ENCODE assay signal across 12 cellular contexts in the genomic region with DNA sequence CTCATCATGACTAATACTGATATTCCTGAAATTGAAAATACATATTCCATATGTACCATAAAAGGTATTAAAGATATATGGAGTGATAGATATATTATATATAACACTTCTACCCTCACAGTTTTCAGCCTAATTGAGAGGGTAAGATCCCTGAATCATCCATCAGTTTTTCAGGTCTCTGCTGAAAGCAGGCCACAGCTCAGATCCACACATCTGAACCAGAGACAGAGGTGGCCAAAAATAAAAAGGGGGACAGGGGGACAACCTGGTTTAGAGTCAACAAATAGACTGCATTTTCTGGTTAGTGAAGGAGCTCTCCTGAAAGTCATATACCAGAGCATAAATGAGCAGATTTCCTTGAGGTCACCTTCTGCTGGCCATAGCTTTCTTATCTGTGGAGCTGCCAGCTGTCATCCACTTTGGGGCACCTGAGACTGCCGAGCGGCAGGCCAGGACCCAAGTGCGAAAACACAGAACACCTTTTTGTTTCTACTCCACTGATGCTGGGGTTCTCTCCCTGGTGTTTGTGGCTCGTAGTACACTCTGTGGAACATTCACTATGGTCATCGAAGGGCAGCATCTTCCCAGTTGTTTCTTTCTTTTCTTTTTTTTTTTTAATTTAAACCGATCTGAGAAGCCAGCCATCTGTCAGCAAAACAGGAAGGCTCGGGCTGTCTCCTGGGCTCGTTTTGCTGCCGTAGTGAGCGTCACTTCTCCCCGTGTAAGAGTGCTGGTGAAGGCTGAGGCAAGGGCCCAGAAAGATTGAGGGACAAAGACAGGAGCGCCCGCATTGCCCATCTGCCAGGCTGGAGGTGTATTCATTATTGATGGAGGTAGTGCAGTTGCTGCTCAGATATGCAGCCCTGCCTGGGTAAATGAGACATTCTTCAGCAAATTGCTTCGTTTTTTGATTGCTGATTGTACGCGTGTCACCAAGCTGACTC. TPM values are rescaled to one million over a fixed set of nuclear protein-coding genes. Genes with fewer than 3 reads are reported as not detected.
DNase-seq lines count a peak whose midpoint lies in the region; ATAC-seq and TF ChIP-seq lines count a peak whose summit lies in the region.
"Had no signal": no experiment of that assay in that cellular context is flagged by ENCODE, and none has a peak within 500 bp of the region (broad histone marks: within the 10 kb centered on the region; RNA-seq: fewer than 3 reads in every experiment).

No MANE protein-coding gene starts in this region.

- peaks cover 88% of the 10 kb centered on the region for H3K36me3 Mint-ChIP-seq in activated CD4-positive, alpha-beta T cell treated with anti-CD3 and anti-CD28 coated beads for 36 hours (ENCODE audit: low read depth)
- H3K36me3 Mint-ChIP-seq in activated naive CD4-positive, alpha-beta T cell treated with anti-CD3 and anti-CD28 coated beads, Interleukin-2, amount 50 U/mL, for 24 hours, result peaks cover 36% of the 10 kb centered on the region
- peaks cover 94% of the 10 kb centered on the region for H3K36me3 Mint-ChIP-seq in stimulated activated naive CD8-positive, alpha-beta T cell treated with anti-CD3 and anti-CD28 coated beads, Interleukin-15, Interleukin-2, amounts not matched to agents 100 ng/mL and 50 ng/mL, for 24 hours (ENCODE audit: low read depth)
- H3K36me3 Mint-ChIP-seq: type B pancreatic cell had no signal

- H3K27me3 ChIP-seq in vagina, result no peaks in the 10 kb centered on the region

- intact Hi-C loops in activated CD4-positive, alpha-beta T cell treated with anti-CD3 and anti-CD28 coated beads for 36 hours (cut with DNase I, micrococcal nuclease), result loop anchor here (1.0 to 5.0 kb wide), 12 partner anchors 9 to 226 kb away; partner anchors contain the start of gene ZPBP (in 2 of the 2)
- intact Hi-C loops in vagina (cut with DNase I), result no loop called here

- no peak overlapping the region for H3K27ac ChIP-seq in vagina
- H3K27ac ChIP-seq: SJSA1 had no signal

- no peaks in the 10 kb centered on the region for H3K27me3 Mint-ChIP-seq in activated CD4-positive, alpha-beta T cell treated with anti-CD3 and anti-CD28 coated beads for 36 hours
- no peaks in the 10 kb centered on the region for H3K27me3 Mint-ChIP-seq in activated naive CD4-positive, alpha-beta T cell treated with anti-CD3 and anti-CD28 coated beads, Interleukin-2, amount 50 U/mL, for 24 hours
- H3K27me3 Mint-ChIP-seq in stimulated activated naive CD8-positive, alpha-beta T cell treated with anti-CD3 and anti-CD28 coated beads, Interleukin-15, Interleukin-2, amounts not matched to agents 100 ng/mL and 50 ng/mL, for 24 hours, result no peaks in the 10 kb centered on the region

- H3K9me3 Mint-ChIP-seq in activated CD4-positive, alpha-beta T cell treated with anti-CD3 and anti-CD28 coated beads for 36 hours (ENCODE audit: low read depth), result no peaks in the 10 kb centered on the region
- no peaks in the 10 kb centered on the region for H3K9me3 Mint-ChIP-seq in activated naive CD4-positive, alpha-beta T cell treated with anti-CD3 and anti-CD28 coated beads, Interleukin-2, amount 50 U/mL, for 24 hours
- no peaks in the 10 kb centered on the region for H3K9me3 Mint-ChIP-seq in stimulated activated naive CD8-positive, alpha-beta T cell treated with anti-CD3 and anti-CD28 coated beads, Interleukin-15, Interleukin-2, amounts not matched to agents 100 ng/mL and 50 ng/mL, for 24 hours
- H3K9me3 Mint-ChIP-seq: nephron progenitor cell, type B pancreatic cell had no signal

- H3K27ac Mint-ChIP-seq in activated CD4-positive, alpha-beta T cell treated with anti-CD3 and anti-CD28 coated beads for 36 hours, result peak overlapping the region; percentile 100
- peak overlapping the region; percentile 99 for H3K27ac Mint-ChIP-seq in activated naive CD4-positive, alpha-beta T cell treated with anti-CD3 and anti-CD28 coated beads, Interleukin-2, amount 50 U/mL, for 24 hours
- peak overlapping the region; percentile 99 for H3K27ac Mint-ChIP-seq in stimulated activated naive CD8-positive, alpha-beta T cell treated with anti-CD3 and anti-CD28 coated beads, Interleukin-15, Interleukin-2, amounts not matched to agents 100 ng/mL and 50 ng/mL, for 24 hours
- H3K27ac Mint-ChIP-seq: nephron progenitor cell, type B pancreatic cell had no signal

- H3K36me3 ChIP-seq in vagina, result no peaks in the 10 kb centered on the region
- H3K36me3 ChIP-seq: SJSA1 had no signal

- H3K4me3 Mint-ChIP-seq in activated CD4-positive, alpha-beta T cell treated with anti-CD3 and anti-CD28 coated beads for 36 hours, result peak overlapping the region; percentile 95
- H3K4me3 Mint-ChIP-seq in activated naive CD4-positive, alpha-beta T cell treated with anti-CD3 and anti-CD28 coated beads, Interleukin-2, amount 50 U/mL, for 24 hours, result peak overlapping the region; percentile 92
- peak overlapping the region; percentile 94 for H3K4me3 Mint-ChIP-seq in stimulated activated naive CD8-positive, alpha-beta T cell treated with anti-CD3 and anti-CD28 coated beads, Interleukin-15, Interleukin-2, amounts not matched to agents 100 ng/mL and 50 ng/mL, for 24 hours
- H3K4me3 Mint-ChIP-seq: nephron progenitor cell, type B pancreatic cell had no signal

- ATAC-seq in activated CD4-positive, alpha-beta T cell treated with anti-CD3 and anti-CD28 coated beads for 36 hours, result peak; percentile 34
- peak; percentile 2 for ATAC-seq in HG03469 (IDR thresholded peaks at IDR 0.05; ENCODE audit: unreplicated experiment)

- peak; percentile 57 for DNase-seq in activated CD4-positive, alpha-beta T cell treated with anti-CD3 and anti-CD28 coated beads for 36 hours
- no peak for DNase-seq in activated CD4-positive, alpha-beta T cell treated with anti-CD3 and anti-CD28 coated beads, Interleukin-2, amount 50 U/mL, for 1 hour
- DNase-seq in vagina (ENCODE audit: extremely low spot score in 2 of 2) (no peak), dermis blood vessel endothelial cell (no peak), activated gamma-delta T cell (lab: John Stamatoyannopoulos, UW) (no peak)
- DNase-seq: NCI-H2029, nephron progenitor cell had no signal

- H3K4me1 Mint-ChIP-seq in activated CD4-positive, alpha-beta T cell treated with anti-CD3 and anti-CD28 coated beads for 36 hours, result peaks cover 93% of the 10 kb centered on the region
- peaks cover 97% of the 10 kb centered on the region for H3K4me1 Mint-ChIP-seq in activated naive CD4-positive, alpha-beta T cell treated with anti-CD3 and anti-CD28 coated beads, Interleukin-2, amount 50 U/mL, for 24 hours
- H3K4me1 Mint-ChIP-seq in stimulated activated naive CD8-positive, alpha-beta T cell treated with anti-CD3 and anti-CD28 coated beads, Interleukin-15, Interleukin-2, amounts not matched to agents 100 ng/mL and 50 ng/mL, for 24 hours (ENCODE audit: low read depth), result peaks cover 100% of the 10 kb centered on the region

- no peaks in the 10 kb centered on the region for H3K4me1 ChIP-seq in vagina
- H3K4me1 ChIP-seq: SJSA1 had no signal

- no peak for TF ChIP-seq CTCF in vagina (IDR thresholded peaks at IDR 0.05)

- H3K9me3 ChIP-seq in vagina, result no peaks in the 10 kb centered on the region
- H3K9me3 ChIP-seq: SJSA1 had no signal

- TF ChIP-seq POLR2A in vagina (IDR thresholded peaks at IDR 0.05), result no peak

- CTCF ChIA-PET in activated CD4-positive, alpha-beta T cell treated with anti-CD3 and anti-CD28 coated beads for 36 hours (lab: Charles Lee), result interaction anchor here (0.5 to 5.3 kb wide), 16 partner anchors 9 to 823 kb away, joined by 3 to 31 read pairs (median 7); no protein-coding TSS in a partner anchor

- no peak overlapping the region for H3K4me3 ChIP-seq in vagina
- H3K4me3 ChIP-seq: SJSA1 had no signal

- POLR2A ChIA-PET in activated CD4-positive, alpha-beta T cell treated with anti-CD3 and anti-CD28 coated beads for 36 hours (lab: Charles Lee), result interaction anchor here (0.8 to 4.5 kb wide), 13 partner anchors 10 to 121 kb away, joined by 3 to 43 read pairs (median 4); no protein-coding TSS in a partner anchor

RNA-seq across cellular contexts. Expression of gene IKZF1, which starts 13.5 kb away (rescaled TPM):
- total RNA-seq in activated CD4-positive, alpha-beta T cell treated with anti-CD3 and anti-CD28 coated beads for 36 hours, result 100 to 1,000 TPM; 245 to 260 TPM
- 44.9 TPM for total RNA-seq in vagina
- total RNA-seq in dermis blood vessel endothelial cell, result 0.17 TPM in 1 of 2 replicates, not detected in the other
- total RNA-seq: SJSA1 had no signal

Comparison
In these comparisons a context has a peak if more than half of its experiments do, and no peak if none do; other contexts are left out.
1. RNA of gene IKZF1, which starts 13.5 kb away (total RNA-seq): 245 to 260 TPM in activated CD4-positive, alpha-beta T cell treated with anti-CD3 and anti-CD28 coated beads for 36 hours and 44.9 TPM in vagina (single experiment); 0.17 TPM in dermis blood vessel endothelial cell; every median in the first group is over 10 times any median in the second.
2. Peak in every context shown above with its lines, with median percentiles within 50 percentile points of each other: H3K27ac Mint-ChIP-seq and H3K4me3 Mint-ChIP-seq.